ENCODE assay signal across 11 cellular contexts in the genomic region with DNA sequence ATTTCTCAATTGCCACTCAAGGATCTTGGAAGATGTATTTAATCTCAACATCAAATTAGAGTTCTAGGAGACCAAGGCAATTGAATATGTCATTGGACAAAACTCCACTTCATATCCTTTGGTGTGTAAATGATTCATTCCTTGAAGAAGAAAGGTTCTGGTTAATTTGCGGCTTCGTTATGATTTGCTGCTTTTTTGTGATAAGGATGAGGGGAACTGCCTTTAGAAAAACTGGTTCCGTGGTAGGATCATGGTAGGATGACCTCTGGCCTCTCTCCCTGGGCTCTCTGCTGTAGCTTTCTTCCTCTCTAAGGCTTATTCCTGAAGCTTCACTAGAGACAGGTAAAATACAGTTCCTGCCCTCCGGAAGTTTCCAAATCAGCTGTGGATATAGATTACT. TPM values are rescaled to one million over a fixed set of nuclear protein-coding genes. Genes with fewer than 3 reads are reported as not detected.
DNase-seq lines count a peak whose midpoint lies in the region; ATAC-seq lines count a peak whose summit lies in the region.
"Had no signal": no experiment of that assay in that cellular context is flagged by ENCODE, and none has a peak within 500 bp of the region (broad histone marks: within the 10 kb centered on the region; RNA-seq: fewer than 3 reads in every experiment).

No MANE protein-coding gene starts in this region.

- no peak overlapping the region for H3K23ac ChIP-seq in trophoblast cell (ENCODE audit: low read length)

- no peak overlapping the region for H3K4me3 ChIP-seq in esophagus (ENCODE audit: low read depth in 1 of 2, low read length in 2 of 2)
- H3K4me3 ChIP-seq in trophoblast cell (ENCODE audit: low read depth, low read length), result no peak overlapping the region
- no peak overlapping the region for H3K4me3 ChIP-seq in naive thymus-derived CD4-positive, alpha-beta T cell (ENCODE audit: low read length)

- peak overlapping the region; percentile 31 for H3K14ac ChIP-seq in trophoblast cell (ENCODE audit: low read length)

- no peak overlapping the region for H4K8ac ChIP-seq in trophoblast cell (ENCODE audit: low read depth, low read length)

- H2AFZ ChIP-seq in trophoblast cell (ENCODE audit: insufficient read depth, low read length, poor library complexity), result no peak overlapping the region

- H2BK5ac ChIP-seq in trophoblast cell (ENCODE audit: low read depth, low read length, poor library complexity), result peak overlapping the region; percentile 88

- POLR2A ChIA-PET in naive thymus-derived CD4-positive, alpha-beta T cell (lab: Charles Lee), result no interaction called here

- H4K91ac ChIP-seq in trophoblast cell (ENCODE audit: low read depth, low read length), result peak overlapping the region; percentile 73

- no peak overlapping the region for H3K4me3 Mint-ChIP-seq in naive thymus-derived CD4-positive, alpha-beta T cell
- H3K4me3 Mint-ChIP-seq: central memory CD8-positive, alpha-beta T cell had no signal

- H3K36me3 ChIP-seq in esophagus (ENCODE audit: control insufficient read depth in 2 of 2, insufficient read depth in 2 of 2, low read length in 1 of 2) (no peaks in the 10 kb centered on the region), trophoblast cell (ENCODE audit: control insufficient read depth in 1 of 2, insufficient read depth in 2 of 2, low read length in 2 of 2) (no peaks in the 10 kb centered on the region)
- no peaks in the 10 kb centered on the region for H3K36me3 ChIP-seq in naive thymus-derived CD4-positive, alpha-beta T cell (ENCODE audit: control insufficient read depth in 2 of 3, insufficient read depth in 3 of 3, low read length in 3 of 3)

- 51% methylated on average over 4 of the region's 4 CpGs for WGBS in esophagus, 2 donors
- WGBS in trophoblast cell (ENCODE audit: extremely low coverage, insufficient coverage, insufficient read length), result no CpG with 5 or more reads among the region's 4 CpGs

- intact Hi-C loops in naive thymus-derived CD4-positive, alpha-beta T cell (cut with micrococcal nuclease), result no loop called here

- H3K27ac ChIP-seq in esophagus (ENCODE audit: low read depth in 2 of 2, low read length in 1 of 2) (peak overlapping the region; percentile 1 to 71), trophoblast cell (ENCODE audit: low read depth, low read length) (peak overlapping the region; percentile 92)
- no peak overlapping the region for H3K27ac ChIP-seq in naive thymus-derived CD4-positive, alpha-beta T cell (ENCODE audit: low read depth, low read length)

- peaks cover 0 to 10% (median 7%) of the 10 kb centered on the region in 5 donors for H3K27me3 Mint-ChIP-seq in naive thymus-derived CD4-positive, alpha-beta T cell

- peaks cover 0 to 4% (median 0%) of the 10 kb centered on the region in 11 donors for H3K9me3 Mint-ChIP-seq in naive thymus-derived CD4-positive, alpha-beta T cell
- H3K9me3 Mint-ChIP-seq: central memory CD8-positive, alpha-beta T cell had no signal

- no peak overlapping the region for H2AK5ac ChIP-seq in trophoblast cell (ENCODE audit: low read length)

- H3K9ac ChIP-seq in trophoblast cell (ENCODE audit: low read length), result no peak overlapping the region

- H3K27me3 ChIP-seq in esophagus (ENCODE audit: control insufficient read depth in 1 of 2, insufficient read depth in 2 of 2, low read length in 2 of 2) (no peaks in the 10 kb centered on the region), trophoblast cell (ENCODE audit: insufficient read depth, low read length) (no peaks in the 10 kb centered on the region)
- H3K27me3 ChIP-seq in naive thymus-derived CD4-positive, alpha-beta T cell (ENCODE audit: control insufficient read depth in 2 of 2, insufficient read depth in 2 of 2, low read length in 2 of 2), result no peaks in the 10 kb centered on the region

- no peak overlapping the region for H3K18ac ChIP-seq in trophoblast cell (ENCODE audit: low read length)

- H3K4me1 ChIP-seq in esophagus (ENCODE audit: control insufficient read depth in 2 of 2, insufficient read depth in 2 of 2, low read length in 1 of 2) (peaks cover 0 to 4% of the 10 kb centered on the region in 2 donors), trophoblast cell (ENCODE audit: control insufficient read depth in 1 of 2, insufficient read depth in 2 of 2, low read length in 2 of 2) (peaks cover 25 to 28% of the 10 kb centered on the region in 2 experiments)
- H3K4me1 ChIP-seq in naive thymus-derived CD4-positive, alpha-beta T cell (ENCODE audit: control insufficient read depth in 2 of 2, insufficient read depth in 2 of 2, low read length in 2 of 2), result no peaks in the 10 kb centered on the region

- H3K4me1 Mint-ChIP-seq in naive thymus-derived CD4-positive, alpha-beta T cell, result peaks cover 0 to 8% (median 0%) of the 10 kb centered on the region in 7 donors
- H3K4me1 Mint-ChIP-seq: central memory CD8-positive, alpha-beta T cell had no signal

- DNase-seq in A172 (ENCODE audit: low spot score), result peak; percentile 39
- DNase-seq in OCI-M1 (lab: John Stamatoyannopoulos, UW), result peak; percentile 66
- DNase-seq in trophoblast cell, result peak; percentile 71 to 81
- DNase-seq in naive thymus-derived CD4-positive, alpha-beta T cell, result no peak
- no peak for DNase-seq in iPS-NIHi11 (ENCODE audit: low spot score)
- DNase-seq in NCI-H1930 (lab: John Stamatoyannopoulos, UW), result no peak
- DNase-seq: AML-193, GDM1 had no signal

- CTCF ChIA-PET in naive thymus-derived CD4-positive, alpha-beta T cell (lab: Charles Lee), result no interaction called here

- H3K36me3 Mint-ChIP-seq in naive thymus-derived CD4-positive, alpha-beta T cell, result peaks cover 0 to 4% (median 0%) of the 10 kb centered on the region in 5 donors

- peaks cover 38% of the 10 kb centered on the region for H3K79me1 ChIP-seq in trophoblast cell (ENCODE audit: low read length)

- H3K27ac Mint-ChIP-seq in naive thymus-derived CD4-positive, alpha-beta T cell, result no peak overlapping the region

- H3K9me3 ChIP-seq in esophagus (ENCODE audit: control insufficient read depth in 2 of 2, insufficient read depth in 1 of 2, low read depth in 1 of 2, low read length in 1 of 2), result no peaks in the 10 kb centered on the region
- H3K9me3 ChIP-seq in trophoblast cell (ENCODE audit: insufficient read depth, low read depth, low read length), result no peaks in the 10 kb centered on the region
- H3K9me3 ChIP-seq in naive thymus-derived CD4-positive, alpha-beta T cell (ENCODE audit: control insufficient read depth in 2 of 3, low read length in 3 of 3), result no peaks in the 10 kb centered on the region

- no peak overlapping the region for H3K4me2 ChIP-seq in trophoblast cell (ENCODE audit: low read length)

- H2BK120ac ChIP-seq in trophoblast cell (ENCODE audit: insufficient read depth, low read length, poor library complexity), result peak overlapping the region; percentile 92

- H4K12ac ChIP-seq in trophoblast cell (ENCODE audit: low read depth, low read length), result no peak overlapping the region

- peaks cover 6% of the 10 kb centered on the region for H3K79me2 ChIP-seq in trophoblast cell (ENCODE audit: control insufficient read depth, insufficient read depth, low read length, poor library complexity)

- no peak overlapping the region for H2BK12ac ChIP-seq in trophoblast cell (ENCODE audit: low read length)

- no peak for ATAC-seq in naive thymus-derived CD4-positive, alpha-beta T cell
- ATAC-seq in activated CD4-positive, CD25-positive, alpha-beta regulatory T cell treated with anti-CD3 and anti-CD28 coated beads, Interleukin-2, amount 50 U/mL, for 24 hours, result no peak

- H3K4ac ChIP-seq in trophoblast cell (ENCODE audit: low read depth, low read length), result peak overlapping the region; percentile 50

RNA-seq across cellular contexts. Expression of gene ERRFI1, which starts 51.5 kb away (rescaled TPM):
- total RNA-seq in A172 (2014; rRNA removed; shearing (Covaris generic)), result 92.1 and 100 TPM in 2 replicates
- 10 to 100 TPM; 18.2 to 21.3 TPM for polyA plus RNA-seq in esophagus
- polyA plus RNA-seq in trophoblast cell (2013), result 267 and 277 TPM in 2 replicates
- 1 to 10 TPM in 2 of 5 experiments, under 1 TPM in 3; 0.36 to 1.7 (median 0.98) TPM for total RNA-seq in naive thymus-derived CD4-positive, alpha-beta T cell
- under 1 TPM; 0.18 to 0.56 TPM for polyA plus RNA-seq in naive thymus-derived CD4-positive, alpha-beta T cell

Comparison
In these comparisons a context has a peak if more than half of its experiments do, and no peak if none do; other contexts are left out.
1. DNase-seq: peak in A172 (single experiment), OCI-M1 (single experiment) and trophoblast cell (2 of 2); none in naive thymus-derived CD4-positive, alpha-beta T cell (0 of 9), iPS-NIHi11 (single experiment) and NCI-H1930 (0 of 2).
2. RNA of gene ERRFI1, which starts 51.5 kb away (total RNA-seq): 92.1 to 100 TPM in A172; 0.36 to 1.7 TPM in naive thymus-derived CD4-positive, alpha-beta T cell; every median in the first group is over 10 times any median in the second.